Comparison of ENCODE assay signal across 8 cellular contexts in genomic region chr7:1028044-1028770, GRCh38. TPM values are rescaled to one million over a fixed set of nuclear protein-coding genes. Genes with fewer than 3 reads are reported as not detected.
DNase-seq lines count a peak whose midpoint lies in the region; ATAC-seq and TF ChIP-seq lines count a peak whose summit lies in the region.

No MANE protein-coding gene starts in this region.

- peak overlapping the region; percentile 14; the same call in 1 of the 2 replicates for H3K14ac ChIP-seq in IMR-90 (replicated peaks; ENCODE audit: low read depth, low read length)

- peak overlapping the region; percentile 36 for H4K5ac ChIP-seq in IMR-90 (ENCODE audit: low read depth, low read length)

- POLR2A ChIA-PET in IMR-90 (lab: Charles Lee; ENCODE audit: unreplicated experiment) = no interaction called here

- no peak overlapping the region for H3K56ac ChIP-seq in IMR-90 (ENCODE audit: extremely low read depth, insufficient read depth, low read length)

- peak overlapping the region; percentile 93 for H3K4me3 ChIP-seq in IMR-90 (ENCODE audit: insufficient read depth, low read depth, low read length)

- H2AK5ac ChIP-seq in IMR-90 (ENCODE audit: low read depth, low read length) = peak overlapping the region; percentile 88

- peak overlapping the region; percentile 65 for H4K91ac ChIP-seq in IMR-90 (ENCODE audit: insufficient read depth, low read depth, low read length)

- intact Hi-C loops in IMR-90 (cut with micrococcal nuclease) = no loop called here

- H3K18ac ChIP-seq in IMR-90 (ENCODE audit: low read depth, low read length) = peak overlapping the region; percentile 5; the same call in 1 of the 2 replicates

- H3K4ac ChIP-seq in IMR-90 (ENCODE audit: low read depth, low read length) = peak overlapping the region; percentile 83

- in situ Hi-C loops in IMR-90 (cut with MboI; ENCODE audit: low sequenced_read_pairs) = no loop called here

- H2AFZ ChIP-seq in IMR-90 (replicated peaks; ENCODE audit: low read length, poor library complexity) = peak overlapping the region; percentile 94

- no peak overlapping the region for H2BK20ac ChIP-seq in IMR-90 (ENCODE audit: low read depth, low read length)

- WGBS in IMR-90 (ENCODE audit: extremely low coverage in 2 of 2, insufficient read length in 1 of 2), 2 experiments = 2% methylated on average over 21 of the region's 77 CpGs; no CpG with 5 or more reads in 1 of the 2 experiments

- peak overlapping the region; percentile 50 to 82 for H4K8ac ChIP-seq in IMR-90 (ENCODE audit: low read depth in 2 of 2, low read length in 2 of 2)

- peaks cover 7 to 58% of the 10 kb centered on the region in 2 experiments; a peak in 3 of 4 replicates for H3K79me1 ChIP-seq in IMR-90 (ENCODE audit: low read depth in 1 of 2, low read length in 2 of 2)

- H2AK9ac ChIP-seq in IMR-90 (replicated peaks; ENCODE audit: low read depth, low read length, poor library complexity) = peak overlapping the region; percentile 98

- no peaks in the 10 kb centered on the region for H3K27me3 Mint-ChIP-seq in activated naive CD4-positive, alpha-beta T cell treated with anti-CD3 and anti-CD28 coated beads, Interleukin-2, amount 10 ng/mL, durations not matched to agents 7 days and 5 days

- DNase-seq in DMS53 (lab: John Stamatoyannopoulos, UW) = peak; percentile 96
- DNase-seq in IMR-90 = peak; percentile 86
- DNase-seq in activated naive CD4-positive, alpha-beta T cell treated with anti-CD3 and anti-CD28 coated beads, Interleukin-2, amount 10 ng/mL, durations not matched to agents 7 days and 5 days = peak; percentile 87
- DNase-seq in globus pallidus (ENCODE audit: low spot score) = peak; percentile 87
- peak; percentile 87 for DNase-seq in occipital lobe (lab: John Stamatoyannopoulos, UW)
- peak in 47 of 49 donors; percentile 47 to 96 (median 83) for DNase-seq in substantia nigra (lab: John Stamatoyannopoulos, UW)

- H3K27me3 ChIP-seq in IMR-90 (ENCODE audit: control insufficient read depth, insufficient read depth, low read length) = no peaks in the 10 kb centered on the region

- H3K9me1 ChIP-seq in IMR-90 (ENCODE audit: insufficient read depth, low read length) = no peaks in the 10 kb centered on the region

- TF ChIP-seq POLR2A in IMR-90 (IDR thresholded peaks at IDR 0.05; ENCODE audit: low read depth, low read length) = peak; percentile 49; the same call in 1 of the 2 replicates
- peak; percentile 59 for TF ChIP-seq POLR2A in Raji (IDR thresholded peaks at IDR 0.05; ENCODE audit: insufficient read depth, low read depth, low read length)

- peak overlapping the region; percentile 30 for H3K4me2 ChIP-seq in IMR-90 (ENCODE audit: low read depth, low read length)

- H3K36me3 Mint-ChIP-seq in activated naive CD4-positive, alpha-beta T cell treated with anti-CD3 and anti-CD28 coated beads, Interleukin-2, amount 10 ng/mL, durations not matched to agents 7 days and 5 days = peaks cover 4% of the 10 kb centered on the region

- CTCF ChIA-PET in IMR-90 (lab: Yijun Ruan, JAX) = interaction anchor here (1.0 kb wide), 1 partner anchor 35 kb away, joined by 3 read pairs; no protein-coding TSS in a partner anchor
- CTCF ChIA-PET in activated naive CD4-positive, alpha-beta T cell treated with anti-CD3 and anti-CD28 coated beads, Interleukin-2, amount 10 ng/mL, durations not matched to agents 7 days and 5 days (lab: Charles Lee) = interaction anchor here (1.2 to 1.9 kb wide), 3 partner anchors 16 to 38 kb away, joined by 3 to 5 read pairs (median 4); partner anchors contain the start of gene GPR146

- no peaks in the 10 kb centered on the region for H3K9me3 Mint-ChIP-seq in activated naive CD4-positive, alpha-beta T cell treated with anti-CD3 and anti-CD28 coated beads, Interleukin-2, amount 10 ng/mL, durations not matched to agents 7 days and 5 days

- no TSS peak for BruUV-seq in IMR-90 (replicated peaks; lab: Mats Ljungman, UMichigan)

- peak overlapping the region; percentile 75 for H2BK5ac ChIP-seq in IMR-90 (ENCODE audit: low read depth, low read length, poor library complexity, severe bottlenecking)

- peaks cover 41% of the 10 kb centered on the region for H4K20me1 ChIP-seq in IMR-90 (ENCODE audit: insufficient read depth, low read length)

- no peak overlapping the region for H3K23ac ChIP-seq in IMR-90 (ENCODE audit: low read depth, low read length)

- no peak overlapping the region for H2BK15ac ChIP-seq in IMR-90 (ENCODE audit: low read depth, low read length)

- no peak for TF ChIP-seq RAD21 in IMR-90 (IDR thresholded peaks at IDR 0.05; ENCODE audit: low read length)

- H3K4me3 Mint-ChIP-seq in activated naive CD4-positive, alpha-beta T cell treated with anti-CD3 and anti-CD28 coated beads, Interleukin-2, amount 10 ng/mL, durations not matched to agents 7 days and 5 days = peak overlapping the region; percentile 68

- peak overlapping the region; percentile 52 for H2BK120ac ChIP-seq in IMR-90 (ENCODE audit: low read depth, low read length)

- peaks cover 14% of the 10 kb centered on the region; the same call in 1 of the 2 replicates for H3K36me3 ChIP-seq in IMR-90 (ENCODE audit: control insufficient read depth, insufficient read depth, low read length)

- ATAC-seq in GM21528 (IDR thresholded peaks at IDR 0.05; ENCODE audit: low FRiP score, unreplicated experiment) (peak; percentile 53), IMR-90 (ENCODE audit: low read depth) (peak; percentile 93)

- H3K27ac ChIP-seq in IMR-90 (ENCODE audit: insufficient read depth, low read length) (peak overlapping the region; percentile 85), substantia nigra (ENCODE audit: low read depth, low read length, poor library complexity, severe bottlenecking) (peak overlapping the region; percentile 87)

- TF ChIP-seq CTCF in IMR-90 (conservative IDR thresholded peaks at IDR 0.05; ENCODE audit: low read depth, low read length) = no peak

- no peak overlapping the region for H3K27ac Mint-ChIP-seq in activated naive CD4-positive, alpha-beta T cell treated with anti-CD3 and anti-CD28 coated beads, Interleukin-2, amount 10 ng/mL, durations not matched to agents 7 days and 5 days

- dilution Hi-C loops in IMR-90 (cut with HindIII; ENCODE audit: low sequenced_read_pairs, unreplicated experiment) = no loop called here

- peaks cover 39% of the 10 kb centered on the region for H3K4me1 Mint-ChIP-seq in activated naive CD4-positive, alpha-beta T cell treated with anti-CD3 and anti-CD28 coated beads, Interleukin-2, amount 10 ng/mL, durations not matched to agents 7 days and 5 days

- peak overlapping the region; percentile 66 for H3K9ac ChIP-seq in IMR-90 (ENCODE audit: low read depth, low read length)

- H3K9me3 ChIP-seq in IMR-90 (ENCODE audit: control insufficient read depth, insufficient read depth, low read length) = no peaks in the 10 kb centered on the region

- H3K4me1 ChIP-seq in IMR-90 (ENCODE audit: control insufficient read depth, insufficient read depth, low read length) = peaks cover 9% of the 10 kb centered on the region; the same call in 1 of the 2 replicates

TF ChIP-seq in IMR-90, 13 proteins besides CTCF, POLR2A, EP300 and RAD21:
- TF ChIP-seq CEBPB (IDR thresholded peaks at IDR 0.05; ENCODE audit: low read depth, low read length) (no peak), MAFK (IDR thresholded peaks at IDR 0.05; ENCODE audit: low read depth, low read length) (no peak), MXI1 (IDR thresholded peaks at IDR 0.05; ENCODE audit: borderline replicate concordance, low read depth, low read length) (peak; percentile 21; the same call in 1 of the 2 replicates), RFX5 (IDR thresholded peaks at IDR 0.05; ENCODE audit: low read depth, low read length) (no peak), FOS (IDR thresholded peaks at IDR 0.05; ENCODE audit: low read depth, low read length) (no peak), BHLHE40 (IDR thresholded peaks at IDR 0.05; ENCODE audit: low read depth, low read length) (no peak), CHD1 (IDR thresholded peaks at IDR 0.05; ENCODE audit: low read depth, low read length) (no peak), SMC3 (IDR thresholded peaks at IDR 0.05; ENCODE audit: low read depth, low read length) (no peak), ELK1 (IDR thresholded peaks at IDR 0.05; ENCODE audit: borderline replicate concordance, low read depth, low read length) (no peak), RCOR1 (IDR thresholded peaks at IDR 0.05; ENCODE audit: insufficient replicate concordance, low read length) (no peak), MAZ (IDR thresholded peaks at IDR 0.05; ENCODE audit: borderline replicate concordance, low read depth, low read length) (peak; percentile 54; the same call in 1 of the 2 replicates), NFE2L2 (IDR thresholded peaks at IDR 0.05; ENCODE audit: low read depth, low read length) (no peak)

RNA-seq across cellular contexts. Expression of gene GPR146, which starts 16.1 kb away (rescaled TPM):
- total RNA-seq in IMR-90 (2012; rRNA removed) (0.83 and 2.2 TPM in 2 replicates), occipital lobe (6.7 TPM)
- 2.5 and 3.4 TPM in 2 replicates for polyA plus RNA-seq in IMR-90 (2012; rRNA removed)
- polyA plus RNA-seq in IMR-90 (2012; cell fraction: cytosol; rRNA removed) = 1.9 and 8.1 TPM in 2 replicates
- polyA plus RNA-seq in IMR-90 (2012; cell fraction: nucleus; rRNA removed; ENCODE audit: low replicate concordance) = 4.5 and 7.4 TPM in 2 replicates

RNA-seq across cellular contexts. Expression of gene CYP2W1, which starts 45.2 kb away (rescaled TPM):
- total RNA-seq in IMR-90 (2012; rRNA removed) = not detected in 2 replicates
- polyA plus RNA-seq in IMR-90 (2012; rRNA removed) = not detected in 2 replicates
- polyA plus RNA-seq in IMR-90 (2012; cell fraction: cytosol; rRNA removed) = 0.03 TPM in 2 replicates
- polyA plus RNA-seq in IMR-90 (2012; cell fraction: nucleus; rRNA removed; ENCODE audit: low replicate concordance) = 0.13 and 0.48 TPM in 2 replicates
- total RNA-seq in occipital lobe = not detected

RNA-seq across cellular contexts. Expression of gene COX19, which starts 52.9 kb away (rescaled TPM):
- total RNA-seq in IMR-90 (2012; rRNA removed) = 3.9 and 6.4 TPM in 2 replicates
- 7.3 and 7.8 TPM in 2 replicates for polyA plus RNA-seq in IMR-90 (2012; rRNA removed)
- 4.9 and 5.4 TPM in 2 replicates for polyA plus RNA-seq in IMR-90 (2012; cell fraction: cytosol; rRNA removed)
- polyA plus RNA-seq in IMR-90 (2012; cell fraction: nucleus; rRNA removed; ENCODE audit: low replicate concordance) = 18.9 and 24.1 TPM in 2 replicates
- 16.4 TPM for total RNA-seq in occipital lobe

RNA-seq across cellular contexts. Expression of gene GPER1, which starts 59.7 kb away (rescaled TPM):
- total RNA-seq in IMR-90 (2012; rRNA removed) (2.0 and 2.2 TPM in 2 replicates), occipital lobe (1.1 TPM)
- polyA plus RNA-seq in IMR-90 (2012; rRNA removed) = 5.8 and 6.3 TPM in 2 replicates
- 3.5 and 8.8 TPM in 2 replicates for polyA plus RNA-seq in IMR-90 (2012; cell fraction: cytosol; rRNA removed)
- 10.8 and 20.8 TPM in 2 replicates for polyA plus RNA-seq in IMR-90 (2012; cell fraction: nucleus; rRNA removed; ENCODE audit: low replicate concordance)

Comparison
In these comparisons a context has a peak if more than half of its experiments do, and no peak if none do; other contexts are left out.
1. Peak in every context shown above with its lines: DNase-seq, ATAC-seq, H3K4me3 ChIP-seq and H3K27ac ChIP-seq.